25 cellular contexts compared by ENCODE assay signal in genomic region chr12:4137441-4137840, GRCh38.
A peak's percentile ranks its signal among the peaks of the same experiment; 100 is the strongest.
DNase-seq lines count a peak whose midpoint lies in the region; ATAC-seq, FAIRE-seq and TF ChIP-seq lines count a peak whose summit lies in the region.
"Had no signal": no experiment of that assay in that cellular context is flagged by ENCODE, and none has a peak within 500 bp of the region (broad histone marks: within the 10 kb centered on the region; RNA-seq: fewer than 3 reads in every experiment).

No MANE protein-coding gene starts in this region.

- H3K27me3 Mint-ChIP-seq in activated naive CD4-positive, alpha-beta T cell treated with anti-CD3 and anti-CD28 coated beads for 36 hours (ENCODE audit: low read depth) = no peaks in the 10 kb centered on the region
- H3K27me3 Mint-ChIP-seq in activated naive CD4-positive, alpha-beta T cell treated with anti-CD3 and anti-CD28 coated beads, Interleukin-2, amount 10 ng/mL, durations not matched to agents 7 days and 5 days = peaks cover 11% of the 10 kb centered on the region
- H3K27me3 Mint-ChIP-seq in type B pancreatic cell = peaks cover 34% of the 10 kb centered on the region

- no peaks in the 10 kb centered on the region for H3K79me2 ChIP-seq in GM12878 (ENCODE audit: control insufficient read depth, insufficient read depth, low read length)

- SMC1A ChIA-PET in GM12878 (lab: Charles Lee; ENCODE audit: uncharacterized antibody, unreplicated experiment) = interaction anchor here (0.7 to 17.4 kb wide), 15 partner anchors 7 to 185 kb away, joined by 3 to 395 read pairs (median 4); no protein-coding TSS in a partner anchor

- intact Hi-C loops in activated naive CD4-positive, alpha-beta T cell treated with anti-CD3 and anti-CD28 coated beads for 36 hours (cut with micrococcal nuclease) = loop anchor here (2.0 kb wide), 1 partner anchor 369 kb away; no protein-coding TSS in a partner anchor
- intact Hi-C loops in GM12878 (cut with micrococcal nuclease; ENCODE audit: unreplicated experiment) = loop anchor here (2.0 kb wide), 1 partner anchor 15 kb away; no protein-coding TSS in a partner anchor

- no peak for DNase-seq in activated naive CD4-positive, alpha-beta T cell treated with anti-CD3 and anti-CD28 coated beads for 36 hours
- DNase-seq in activated naive CD4-positive, alpha-beta T cell treated with anti-CD3 and anti-CD28 coated beads, Interleukin-2, amount 10 ng/mL, durations not matched to agents 7 days and 5 days = no peak
- DNase-seq in NCI-H524 treated with DMSO at 0.1 percent for 48 hours (lab: John Stamatoyannopoulos, UW) = peak; percentile 36
- DNase-seq in GM12878 (ENCODE audit: low read depth, low spot score) = no peak
- DNase-seq in type B pancreatic cell (ENCODE audit: extremely low spot score, unreplicated experiment) = peak; percentile 24
- no peak for DNase-seq in HuH-7 (ENCODE audit: low spot score)
- DNase-seq: activated CD4-positive, CD25-positive, alpha-beta regulatory T cell treated with anti-CD3 and anti-CD28 coated beads, Interleukin-2, amount 50 U/mL, for 72 hours; activated effector memory CD4-positive, alpha-beta T cell treated with Interleukin-2 at 50 U/mL for 16 hours; brain microvascular endothelial cell; DND-41; mesenchymal stem cell; NCI-H1417; NCI-H2029 treated with DMSO at 0.1 percent for 48 hours; NCI-H2227 treated with DMSO at 0.1 percent for 48 hours; NCI-H748 treated with DMSO at 0.1 percent for 48 hours; SK-N-SH; small intestine; stimulated activated CD4-positive, alpha-beta T cell treated with anti-CD3 and anti-CD28 coated beads, Interleukin-1b, Interleukin-23, amount 100 ng/mL, for 48 hours; stimulated activated CD8-positive, alpha-beta memory T cell treated with anti-CD3 and anti-CD28 coated beads, Interleukin-4, amount 100 ng/mL, for 48 hours; tibial artery had no signal

- H3K9me3 ChIP-seq in GM12878 (replicated peaks; ENCODE audit: control insufficient read depth, insufficient read depth, low read length) = no peaks in the 10 kb centered on the region
- H3K9me3 ChIP-seq: SK-N-SH, tibial artery had no signal

- H4K20me1 ChIP-seq in GM12878 (ENCODE audit: control insufficient read depth, insufficient read depth) = no peaks in the 10 kb centered on the region

- no peak for TF ChIP-seq RAD21 in GM12878 (IDR thresholded peaks at IDR 0.05; ENCODE audit: insufficient read depth, low read depth, low read length)

- no peak for ATAC-seq in GM12878
- no peak for ATAC-seq in HG03139 (IDR thresholded peaks at IDR 0.05; ENCODE audit: unreplicated experiment)
- ATAC-seq: left lobe of liver had no signal

- H3K9me3 Mint-ChIP-seq in activated naive CD4-positive, alpha-beta T cell treated with anti-CD3 and anti-CD28 coated beads for 36 hours = peaks cover 4% of the 10 kb centered on the region
- H3K9me3 Mint-ChIP-seq in activated naive CD4-positive, alpha-beta T cell treated with anti-CD3 and anti-CD28 coated beads, Interleukin-2, amount 10 ng/mL, durations not matched to agents 7 days and 5 days = peaks cover 7% of the 10 kb centered on the region
- H3K9me3 Mint-ChIP-seq in type B pancreatic cell = no peaks in the 10 kb centered on the region

- CTCF ChIA-PET in activated naive CD4-positive, alpha-beta T cell treated with anti-CD3 and anti-CD28 coated beads for 36 hours (lab: Charles Lee) = interaction anchor here (0.6 to 4.5 kb wide), 10 partner anchors 8 to 147 kb away, joined by 3 to 18 read pairs (median 4); no protein-coding TSS in a partner anchor
- CTCF ChIA-PET in activated naive CD4-positive, alpha-beta T cell treated with anti-CD3 and anti-CD28 coated beads, Interleukin-2, amount 10 ng/mL, durations not matched to agents 7 days and 5 days (lab: Charles Lee) = interaction anchor here (1.0 kb wide), 2 partner anchors 30 to 136 kb away, joined by 3 to 4 read pairs; partner anchors contain the start of gene CCND2
- CTCF ChIA-PET in GM12878 (lab: Yijun Ruan, JAX) = interaction anchor here (1.4 to 16.4 kb wide), 5 partner anchors 21 to 139 kb away, joined by 5 to 256 read pairs (median 8); no protein-coding TSS in a partner anchor

- H3K4me3 Mint-ChIP-seq in activated naive CD4-positive, alpha-beta T cell treated with anti-CD3 and anti-CD28 coated beads for 36 hours = no peak overlapping the region
- H3K4me3 Mint-ChIP-seq in activated naive CD4-positive, alpha-beta T cell treated with anti-CD3 and anti-CD28 coated beads, Interleukin-2, amount 10 ng/mL, durations not matched to agents 7 days and 5 days = no peak overlapping the region
- H3K4me3 Mint-ChIP-seq in type B pancreatic cell = no peak overlapping the region
- H3K4me3 Mint-ChIP-seq: T-helper 1 cell treated with Interleukin-12 subunit alpha and Interleukin-12 subunit beta and Interleukin-4 antibody, amounts not matched to agents 30 μg/mL and 1 μg/mL, for 36 hours had no signal

- 74% methylated on average over 5 of the region's 5 CpGs for WGBS in GM12878 (ENCODE audit: insufficient coverage, insufficient replicate concordance, low lambda C conversion rate, missing lambda C conversion rate)

- TF ChIP-seq POLR2A in GM12878 (IDR thresholded peaks at IDR 0.05; ENCODE audit: low read depth, low read length) = no peak

- TF ChIP-seq CTCF in GM12878 (IDR thresholded peaks at IDR 0.05 in 2 of 3, conservative IDR thresholded peaks at IDR 0.05 in 1 of 3; ENCODE audit: control insufficient read depth in 2 of 3, extremely low read depth in 1 of 3, insufficient read depth in 1 of 3, low read depth in 3 of 3, low read length in 3 of 3) (no peak), type B pancreatic cell (conservative IDR thresholded peaks at IDR 0.05) (no peak)

- no peak overlapping the region for H3K4me3 ChIP-seq in GM12878
- H3K4me3 ChIP-seq: tibial artery had no signal

- no TSS peak for BruUV-seq in GM12878 (replicated peaks; lab: Mats Ljungman, UMichigan)

- peaks cover 3% of the 10 kb centered on the region for H3K36me3 Mint-ChIP-seq in activated naive CD4-positive, alpha-beta T cell treated with anti-CD3 and anti-CD28 coated beads for 36 hours (ENCODE audit: low read depth)
- H3K36me3 Mint-ChIP-seq in activated naive CD4-positive, alpha-beta T cell treated with anti-CD3 and anti-CD28 coated beads, Interleukin-2, amount 10 ng/mL, durations not matched to agents 7 days and 5 days = peaks cover 15% of the 10 kb centered on the region
- peaks cover 3% of the 10 kb centered on the region for H3K36me3 Mint-ChIP-seq in type B pancreatic cell

- H3K4me1 ChIP-seq in GM12878 (ENCODE audit: control insufficient read depth, insufficient read depth, low read length) = peaks cover 78% of the 10 kb centered on the region
- H3K4me1 ChIP-seq: tibial artery had no signal

- in situ Hi-C loops in GM12878 (cut with MboI) = no loop called here

- no peak for TF ChIP-seq EP300 in GM12878 (IDR thresholded peaks at IDR 0.05; ENCODE audit: borderline replicate concordance in 1 of 2, control insufficient read depth in 1 of 2, low read depth in 2 of 2, low read length in 2 of 2)

- peak overlapping the region; percentile 99 for H3K27ac Mint-ChIP-seq in activated naive CD4-positive, alpha-beta T cell treated with anti-CD3 and anti-CD28 coated beads for 36 hours
- no peak overlapping the region for H3K27ac Mint-ChIP-seq in activated naive CD4-positive, alpha-beta T cell treated with anti-CD3 and anti-CD28 coated beads, Interleukin-2, amount 10 ng/mL, durations not matched to agents 7 days and 5 days
- no peak overlapping the region for H3K27ac Mint-ChIP-seq in type B pancreatic cell

- H3K9ac ChIP-seq in GM12878 (ENCODE audit: control insufficient read depth, insufficient read depth, low read length) = no peak overlapping the region
- H3K9ac ChIP-seq: KMS-11, SK-N-SH had no signal

- H3K36me3 ChIP-seq in GM12878 (ENCODE audit: control insufficient read depth in 2 of 2, insufficient read depth in 2 of 2, low read length in 1 of 2) = no peaks in the 10 kb centered on the region
- H3K36me3 ChIP-seq: brain microvascular endothelial cell, tibial artery had no signal

- H2AFZ ChIP-seq in GM12878 (ENCODE audit: control insufficient read depth, low read depth, low read length) = no peak overlapping the region

- peaks cover 89% of the 10 kb centered on the region for H3K4me1 Mint-ChIP-seq in activated naive CD4-positive, alpha-beta T cell treated with anti-CD3 and anti-CD28 coated beads for 36 hours (ENCODE audit: low read depth)
- H3K4me1 Mint-ChIP-seq in activated naive CD4-positive, alpha-beta T cell treated with anti-CD3 and anti-CD28 coated beads, Interleukin-2, amount 10 ng/mL, durations not matched to agents 7 days and 5 days = peaks cover 67% of the 10 kb centered on the region
- H3K4me1 Mint-ChIP-seq in type B pancreatic cell (ENCODE audit: unreplicated experiment) = peaks cover 42% of the 10 kb centered on the region

- no peak for FAIRE-seq in GM12878 (lab: Jason Lieb, UNC)
- FAIRE-seq: small intestine, TTC549 had no signal

- no peak overlapping the region; the same call in 1 of the 2 replicates for H3K4me2 ChIP-seq in GM12878 (ENCODE audit: control insufficient read depth, insufficient read depth)
- H3K4me2 ChIP-seq: KMS-11, SK-N-SH had no signal

- RAD21 ChIA-PET in GM12878 (lab: Charles Lee; ENCODE audit: unreplicated experiment) = interaction anchor here (0.8 to 18.7 kb wide), 11 partner anchors 10 to 139 kb away, joined by 3 to 360 read pairs (median 7); no protein-coding TSS in a partner anchor

- no peaks in the 10 kb centered on the region for H3K27me3 ChIP-seq in GM12878 (replicated peaks in 1 of 2; ENCODE audit: control insufficient read depth in 2 of 2, insufficient read depth in 2 of 2, low read length in 1 of 2)
- H3K27me3 ChIP-seq: brain microvascular endothelial cell had no signal

- POLR2A ChIA-PET in GM12878 (lab: Charles Lee) = interaction anchor here (0.6 to 8.9 kb wide), 13 partner anchors 8 to 304 kb away, joined by 3 to 83 read pairs (median 4); no protein-coding TSS in a partner anchor

- peak overlapping the region; percentile 64 for H3K27ac ChIP-seq in GM12878 (ENCODE audit: control insufficient read depth, insufficient read depth)
- H3K27ac ChIP-seq: brain microvascular endothelial cell, KMS-11, tibial artery had no signal

TF ChIP-seq in GM12878, 131 proteins besides CTCF, POLR2A, EP300 and RAD21:
- TF ChIP-seq PAX8 (IDR thresholded peaks at IDR 0.05) (no peak), SREBF1 (IDR thresholded peaks at IDR 0.05; ENCODE audit: low read length) (no peak), MLLT1 (IDR thresholded peaks at IDR 0.05) (0 out of 2 replicates have a peak, but pooled peaks have one; percentile 29)

Comparison
In these comparisons a context has a peak if more than half of its experiments do, and no peak if none do; other contexts are left out.
1. DNase-seq: peak in NCI-H524 treated with DMSO at 0.1 percent for 48 hours (single experiment) and type B pancreatic cell (single experiment); none in activated naive CD4-positive, alpha-beta T cell treated with anti-CD3 and anti-CD28 coated beads for 36 hours (single experiment), activated naive CD4-positive, alpha-beta T cell treated with anti-CD3 and anti-CD28 coated beads, Interleukin-2, amount 10 ng/mL, durations not matched to agents 7 days and 5 days (single experiment), GM12878 (single experiment) and HuH-7 (single experiment).